ENCODE assay signal across 1 cellular context in the genomic region with DNA sequence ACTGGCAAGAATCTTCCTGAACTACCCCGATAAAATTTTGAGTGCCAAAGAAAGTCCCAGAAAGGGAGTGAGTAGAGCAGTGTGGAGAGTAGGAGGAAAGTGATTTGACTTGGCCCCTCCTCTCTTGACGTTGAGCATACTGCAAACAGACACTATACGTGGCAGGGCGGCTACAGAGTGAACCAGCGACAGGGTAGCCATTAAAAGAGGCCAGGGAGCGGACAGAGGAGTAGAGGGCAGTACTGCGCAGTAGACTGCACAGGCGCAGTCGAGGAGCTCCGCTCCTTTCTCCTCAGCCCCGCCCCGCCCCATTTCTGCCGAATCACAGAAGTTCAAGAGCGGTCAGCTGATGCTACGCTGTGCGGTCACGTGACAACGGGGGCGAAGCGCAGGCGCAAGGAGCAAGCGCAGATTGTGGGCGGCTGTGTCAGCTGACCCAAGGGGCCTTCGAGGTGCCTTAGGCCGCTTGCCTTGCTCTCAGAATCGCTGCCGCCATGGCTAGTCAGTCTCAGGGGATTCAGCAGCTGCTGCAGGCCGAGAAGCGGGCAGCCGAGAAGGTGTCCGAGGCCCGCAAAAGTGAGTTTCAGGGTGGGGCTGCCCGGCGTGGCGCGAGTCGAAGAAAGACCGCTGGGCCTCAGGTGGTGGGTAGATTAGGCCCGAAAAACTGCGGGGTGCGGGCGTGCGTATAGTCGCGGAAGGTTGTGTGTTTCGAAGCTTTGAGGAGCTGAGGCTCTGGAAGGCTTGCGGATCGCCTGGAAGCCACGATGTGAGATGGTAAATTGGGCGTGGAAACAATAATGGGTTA.
TF ChIP-seq lines count a peak whose summit lies in the region.

A gene with protein sequence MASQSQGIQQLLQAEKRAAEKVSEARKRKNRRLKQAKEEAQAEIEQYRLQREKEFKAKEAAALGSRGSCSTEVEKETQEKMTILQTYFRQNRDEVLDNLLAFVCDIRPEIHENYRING (plus strand): TSS at position 425 of the 805 bp plus-strand sequence. CDS start 70 bp downstream, at position 495.

TF ChIP-seq in HepG2, 621 proteins besides CTCF, POLR2A, EP300 and RAD21 (continued from another document and continues in another):
- TF ChIP-seq, protein P1, sequence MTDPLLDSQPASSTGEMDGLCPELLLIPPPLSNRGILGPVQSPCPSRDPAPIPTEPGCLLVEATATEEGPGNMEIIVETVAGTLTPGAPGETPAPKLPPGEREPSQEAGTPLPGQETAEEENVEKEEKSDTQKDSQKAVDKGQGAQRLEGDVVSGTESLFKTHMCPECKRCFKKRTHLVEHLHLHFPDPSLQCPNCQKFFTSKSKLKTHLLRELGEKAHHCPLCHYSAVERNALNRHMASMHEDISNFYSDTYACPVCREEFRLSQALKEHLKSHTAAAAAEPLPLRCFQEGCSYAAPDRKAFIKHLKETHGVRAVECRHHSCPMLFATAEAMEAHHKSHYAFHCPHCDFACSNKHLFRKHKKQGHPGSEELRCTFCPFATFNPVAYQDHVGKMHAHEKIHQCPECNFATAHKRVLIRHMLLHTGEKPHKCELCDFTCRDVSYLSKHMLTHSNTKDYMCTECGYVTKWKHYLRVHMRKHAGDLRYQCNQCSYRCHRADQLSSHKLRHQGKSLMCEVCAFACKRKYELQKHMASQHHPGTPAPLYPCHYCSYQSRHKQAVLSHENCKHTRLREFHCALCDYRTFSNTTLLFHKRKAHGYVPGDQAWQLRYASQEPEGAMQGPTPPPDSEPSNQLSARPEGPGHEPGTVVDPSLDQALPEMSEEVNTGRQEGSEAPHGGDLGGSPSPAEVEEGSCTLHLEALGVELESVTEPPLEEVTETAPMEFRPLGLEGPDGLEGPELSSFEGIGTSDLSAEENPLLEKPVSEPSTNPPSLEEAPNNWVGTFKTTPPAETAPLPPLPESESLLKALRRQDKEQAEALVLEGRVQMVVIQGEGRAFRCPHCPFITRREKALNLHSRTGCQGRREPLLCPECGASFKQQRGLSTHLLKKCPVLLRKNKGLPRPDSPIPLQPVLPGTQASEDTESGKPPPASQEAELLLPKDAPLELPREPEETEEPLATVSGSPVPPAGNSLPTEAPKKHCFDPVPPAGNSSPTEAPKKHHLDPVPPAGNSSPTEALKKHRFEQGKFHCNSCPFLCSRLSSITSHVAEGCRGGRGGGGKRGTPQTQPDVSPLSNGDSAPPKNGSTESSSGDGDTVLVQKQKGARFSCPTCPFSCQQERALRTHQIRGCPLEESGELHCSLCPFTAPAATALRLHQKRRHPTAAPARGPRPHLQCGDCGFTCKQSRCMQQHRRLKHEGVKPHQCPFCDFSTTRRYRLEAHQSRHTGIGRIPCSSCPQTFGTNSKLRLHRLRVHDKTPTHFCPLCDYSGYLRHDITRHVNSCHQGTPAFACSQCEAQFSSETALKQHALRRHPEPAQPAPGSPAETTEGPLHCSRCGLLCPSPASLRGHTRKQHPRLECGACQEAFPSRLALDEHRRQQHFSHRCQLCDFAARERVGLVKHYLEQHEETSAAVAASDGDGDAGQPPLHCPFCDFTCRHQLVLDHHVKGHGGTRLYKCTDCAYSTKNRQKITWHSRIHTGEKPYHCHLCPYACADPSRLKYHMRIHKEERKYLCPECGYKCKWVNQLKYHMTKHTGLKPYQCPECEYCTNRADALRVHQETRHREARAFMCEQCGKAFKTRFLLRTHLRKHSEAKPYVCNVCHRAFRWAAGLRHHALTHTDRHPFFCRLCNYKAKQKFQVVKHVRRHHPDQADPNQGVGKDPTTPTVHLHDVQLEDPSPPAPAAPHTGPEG (CRISPR knock-in tag; IDR thresholded peaks at IDR 0.05), result peak; percentile 74
- TF ChIP-seq RFX5 (IDR thresholded peaks at IDR 0.05; ENCODE audit: low read depth, low read length), result no peak
- TF ChIP-seq RXRA (CRISPR knock-in tag; IDR thresholded peaks at IDR 0.05), result peak; percentile 68; the same call in 1 of the 2 replicates
- no peak; the same call in 1 of the 2 replicates for TF ChIP-seq KLF9 (CRISPR knock-in tag; IDR thresholded peaks at IDR 0.05; ENCODE audit: low read depth)
- TF ChIP-seq SMAD9 (CRISPR knock-in tag; IDR thresholded peaks at IDR 0.05), result no peak
- TF ChIP-seq SALL2 (CRISPR knock-in tag; IDR thresholded peaks at IDR 0.05), result peak; percentile 92
- peak; percentile 96 for TF ChIP-seq FOXC1 (CRISPR knock-in tag; IDR thresholded peaks at IDR 0.05; ENCODE audit: borderline replicate concordance)
- peak; percentile 95 for TF ChIP-seq RBFOX2 (IDR thresholded peaks at IDR 0.05; ENCODE audit: low read depth, low read length)
- TF ChIP-seq MIER3 (CRISPR knock-in tag; IDR thresholded peaks at IDR 0.05; ENCODE audit: borderline replicate concordance), result peak; percentile 72; the same call in 1 of the 2 replicates
- no peak for TF ChIP-seq SIN3B (IDR thresholded peaks at IDR 0.05; ENCODE audit: low read length)
- TF ChIP-seq ZNF552 (CRISPR knock-in tag; IDR thresholded peaks at IDR 0.05; ENCODE audit: borderline replicate concordance), result no peak
- TF ChIP-seq, protein P2, sequence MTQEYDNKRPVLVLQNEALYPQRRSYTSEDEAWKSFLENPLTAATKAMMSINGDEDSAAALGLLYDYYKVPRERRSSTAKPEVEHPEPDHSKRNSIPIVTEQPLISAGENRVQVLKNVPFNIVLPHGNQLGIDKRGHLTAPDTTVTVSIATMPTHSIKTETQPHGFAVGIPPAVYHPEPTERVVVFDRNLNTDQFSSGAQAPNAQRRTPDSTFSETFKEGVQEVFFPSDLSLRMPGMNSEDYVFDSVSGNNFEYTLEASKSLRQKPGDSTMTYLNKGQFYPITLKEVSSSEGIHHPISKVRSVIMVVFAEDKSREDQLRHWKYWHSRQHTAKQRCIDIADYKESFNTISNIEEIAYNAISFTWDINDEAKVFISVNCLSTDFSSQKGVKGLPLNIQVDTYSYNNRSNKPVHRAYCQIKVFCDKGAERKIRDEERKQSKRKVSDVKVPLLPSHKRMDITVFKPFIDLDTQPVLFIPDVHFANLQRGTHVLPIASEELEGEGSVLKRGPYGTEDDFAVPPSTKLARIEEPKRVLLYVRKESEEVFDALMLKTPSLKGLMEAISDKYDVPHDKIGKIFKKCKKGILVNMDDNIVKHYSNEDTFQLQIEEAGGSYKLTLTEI (CRISPR knock-in tag; conservative IDR thresholded peaks at IDR 0.05), result no peak
- 0 out of 2 replicates have a peak, but pooled peaks have one; percentile 38 for TF ChIP-seq CENPT (CRISPR knock-in tag; IDR thresholded peaks at IDR 0.05; ENCODE audit: low read depth)
- peak; percentile 91; the same call in 1 of the 2 replicates for TF ChIP-seq EED (CRISPR knock-in tag; IDR thresholded peaks at IDR 0.05)
- no peak for TF ChIP-seq ZNF441 (CRISPR knock-in tag; IDR thresholded peaks at IDR 0.05; ENCODE audit: borderline replicate concordance)
- TF ChIP-seq, protein P3, sequence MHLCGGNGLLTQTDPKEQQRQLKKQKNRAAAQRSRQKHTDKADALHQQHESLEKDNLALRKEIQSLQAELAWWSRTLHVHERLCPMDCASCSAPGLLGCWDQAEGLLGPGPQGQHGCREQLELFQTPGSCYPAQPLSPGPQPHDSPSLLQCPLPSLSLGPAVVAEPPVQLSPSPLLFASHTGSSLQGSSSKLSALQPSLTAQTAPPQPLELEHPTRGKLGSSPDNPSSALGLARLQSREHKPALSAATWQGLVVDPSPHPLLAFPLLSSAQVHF (CRISPR knock-in tag; IDR thresholded peaks at IDR 0.05), result peak; percentile 32; the same call in 1 of the 2 replicates
- TF ChIP-seq ZNF446 (CRISPR knock-in tag; IDR thresholded peaks at IDR 0.05), result peak; percentile 91; the same call in 1 of the 2 replicates
- TF ChIP-seq JDP2 (CRISPR knock-in tag; IDR thresholded peaks at IDR 0.05; ENCODE audit: borderline replicate concordance), result no peak; the same call in 1 of the 2 replicates
- no peak for TF ChIP-seq NFE2L2 (IDR thresholded peaks at IDR 0.05; ENCODE audit: low read length)
- no peak for TF ChIP-seq ZNF17 (CRISPR knock-in tag; IDR thresholded peaks at IDR 0.05)
- TF ChIP-seq, protein P4, sequence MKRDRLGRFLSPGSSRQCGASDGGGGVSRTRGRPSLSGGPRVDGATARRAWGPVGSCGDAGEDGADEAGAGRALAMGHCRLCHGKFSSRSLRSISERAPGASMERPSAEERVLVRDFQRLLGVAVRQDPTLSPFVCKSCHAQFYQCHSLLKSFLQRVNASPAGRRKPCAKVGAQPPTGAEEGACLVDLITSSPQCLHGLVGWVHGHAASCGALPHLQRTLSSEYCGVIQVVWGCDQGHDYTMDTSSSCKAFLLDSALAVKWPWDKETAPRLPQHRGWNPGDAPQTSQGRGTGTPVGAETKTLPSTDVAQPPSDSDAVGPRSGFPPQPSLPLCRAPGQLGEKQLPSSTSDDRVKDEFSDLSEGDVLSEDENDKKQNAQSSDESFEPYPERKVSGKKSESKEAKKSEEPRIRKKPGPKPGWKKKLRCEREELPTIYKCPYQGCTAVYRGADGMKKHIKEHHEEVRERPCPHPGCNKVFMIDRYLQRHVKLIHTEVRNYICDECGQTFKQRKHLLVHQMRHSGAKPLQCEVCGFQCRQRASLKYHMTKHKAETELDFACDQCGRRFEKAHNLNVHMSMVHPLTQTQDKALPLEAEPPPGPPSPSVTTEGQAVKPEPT (CRISPR knock-in tag; IDR thresholded peaks at IDR 0.05; ENCODE audit: low read depth), result peak; percentile 83; the same call in 1 of the 2 replicates
- TF ChIP-seq, protein P5, sequence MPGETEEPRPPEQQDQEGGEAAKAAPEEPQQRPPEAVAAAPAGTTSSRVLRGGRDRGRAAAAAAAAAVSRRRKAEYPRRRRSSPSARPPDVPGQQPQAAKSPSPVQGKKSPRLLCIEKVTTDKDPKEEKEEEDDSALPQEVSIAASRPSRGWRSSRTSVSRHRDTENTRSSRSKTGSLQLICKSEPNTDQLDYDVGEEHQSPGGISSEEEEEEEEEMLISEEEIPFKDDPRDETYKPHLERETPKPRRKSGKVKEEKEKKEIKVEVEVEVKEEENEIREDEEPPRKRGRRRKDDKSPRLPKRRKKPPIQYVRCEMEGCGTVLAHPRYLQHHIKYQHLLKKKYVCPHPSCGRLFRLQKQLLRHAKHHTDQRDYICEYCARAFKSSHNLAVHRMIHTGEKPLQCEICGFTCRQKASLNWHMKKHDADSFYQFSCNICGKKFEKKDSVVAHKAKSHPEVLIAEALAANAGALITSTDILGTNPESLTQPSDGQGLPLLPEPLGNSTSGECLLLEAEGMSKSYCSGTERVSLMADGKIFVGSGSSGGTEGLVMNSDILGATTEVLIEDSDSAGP (CRISPR knock-in tag; IDR thresholded peaks at IDR 0.05; ENCODE audit: borderline replicate concordance), result peak; percentile 92
- TF ChIP-seq, protein P6, sequence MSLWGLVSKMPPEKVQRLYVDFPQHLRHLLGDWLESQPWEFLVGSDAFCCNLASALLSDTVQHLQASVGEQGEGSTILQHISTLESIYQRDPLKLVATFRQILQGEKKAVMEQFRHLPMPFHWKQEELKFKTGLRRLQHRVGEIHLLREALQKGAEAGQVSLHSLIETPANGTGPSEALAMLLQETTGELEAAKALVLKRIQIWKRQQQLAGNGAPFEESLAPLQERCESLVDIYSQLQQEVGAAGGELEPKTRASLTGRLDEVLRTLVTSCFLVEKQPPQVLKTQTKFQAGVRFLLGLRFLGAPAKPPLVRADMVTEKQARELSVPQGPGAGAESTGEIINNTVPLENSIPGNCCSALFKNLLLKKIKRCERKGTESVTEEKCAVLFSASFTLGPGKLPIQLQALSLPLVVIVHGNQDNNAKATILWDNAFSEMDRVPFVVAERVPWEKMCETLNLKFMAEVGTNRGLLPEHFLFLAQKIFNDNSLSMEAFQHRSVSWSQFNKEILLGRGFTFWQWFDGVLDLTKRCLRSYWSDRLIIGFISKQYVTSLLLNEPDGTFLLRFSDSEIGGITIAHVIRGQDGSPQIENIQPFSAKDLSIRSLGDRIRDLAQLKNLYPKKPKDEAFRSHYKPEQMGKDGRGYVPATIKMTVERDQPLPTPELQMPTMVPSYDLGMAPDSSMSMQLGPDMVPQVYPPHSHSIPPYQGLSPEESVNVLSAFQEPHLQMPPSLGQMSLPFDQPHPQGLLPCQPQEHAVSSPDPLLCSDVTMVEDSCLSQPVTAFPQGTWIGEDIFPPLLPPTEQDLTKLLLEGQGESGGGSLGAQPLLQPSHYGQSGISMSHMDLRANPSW (CRISPR knock-in tag; IDR thresholded peaks at IDR 0.05; ENCODE audit: borderline replicate concordance), result peak; percentile 37; the same call in 1 of the 2 replicates
- TF ChIP-seq PAWR (CRISPR knock-in tag; IDR thresholded peaks at IDR 0.05; ENCODE audit: borderline replicate concordance), result no peak
- TF ChIP-seq MAFK (conservative IDR thresholded peaks at IDR 0.05 in 1 of 2, IDR thresholded peaks at IDR 0.05 in 1 of 2; ENCODE audit: low read length in 2 of 2), result no peak
- peak; percentile 37; the same call in 1 of the 2 replicates for TF ChIP-seq MAZ (IDR thresholded peaks at IDR 0.05; ENCODE audit: borderline replicate concordance, low read depth, low read length)
- peak; percentile 86 for TF ChIP-seq MAZ (CRISPR knock-in tag; IDR thresholded peaks at IDR 0.05; ENCODE audit: low read depth)
- TF ChIP-seq, protein P7, sequence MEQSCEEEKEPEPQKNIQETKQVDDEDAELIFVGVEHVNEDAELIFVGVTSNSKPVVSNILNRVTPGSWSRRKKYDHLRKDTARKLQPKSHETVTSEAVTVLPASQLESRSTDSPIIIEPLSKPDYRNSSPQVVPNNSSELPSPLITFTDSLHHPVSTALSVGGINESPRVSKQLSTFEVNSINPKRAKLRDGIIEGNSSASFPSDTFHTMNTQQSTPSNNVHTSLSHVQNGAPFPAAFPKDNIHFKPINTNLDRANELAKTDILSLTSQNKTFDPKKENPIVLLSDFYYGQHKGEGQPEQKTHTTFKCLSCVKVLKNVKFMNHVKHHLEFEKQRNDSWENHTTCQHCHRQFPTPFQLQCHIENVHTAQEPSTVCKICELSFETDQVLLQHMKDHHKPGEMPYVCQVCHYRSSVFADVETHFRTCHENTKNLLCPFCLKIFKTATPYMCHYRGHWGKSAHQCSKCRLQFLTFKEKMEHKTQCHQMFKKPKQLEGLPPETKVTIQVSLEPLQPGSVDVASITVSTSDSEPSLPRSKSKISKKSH (CRISPR knock-in tag; IDR thresholded peaks at IDR 0.05; ENCODE audit: borderline replicate concordance), result peak; percentile 95
- TF ChIP-seq MYNN (CRISPR knock-in tag; IDR thresholded peaks at IDR 0.05; ENCODE audit: low read depth), result no peak
- peak; percentile 85 for TF ChIP-seq SIN3A (IDR thresholded peaks at IDR 0.05; ENCODE audit: borderline replicate concordance, low read depth, low read length)
- TF ChIP-seq, protein P8, sequence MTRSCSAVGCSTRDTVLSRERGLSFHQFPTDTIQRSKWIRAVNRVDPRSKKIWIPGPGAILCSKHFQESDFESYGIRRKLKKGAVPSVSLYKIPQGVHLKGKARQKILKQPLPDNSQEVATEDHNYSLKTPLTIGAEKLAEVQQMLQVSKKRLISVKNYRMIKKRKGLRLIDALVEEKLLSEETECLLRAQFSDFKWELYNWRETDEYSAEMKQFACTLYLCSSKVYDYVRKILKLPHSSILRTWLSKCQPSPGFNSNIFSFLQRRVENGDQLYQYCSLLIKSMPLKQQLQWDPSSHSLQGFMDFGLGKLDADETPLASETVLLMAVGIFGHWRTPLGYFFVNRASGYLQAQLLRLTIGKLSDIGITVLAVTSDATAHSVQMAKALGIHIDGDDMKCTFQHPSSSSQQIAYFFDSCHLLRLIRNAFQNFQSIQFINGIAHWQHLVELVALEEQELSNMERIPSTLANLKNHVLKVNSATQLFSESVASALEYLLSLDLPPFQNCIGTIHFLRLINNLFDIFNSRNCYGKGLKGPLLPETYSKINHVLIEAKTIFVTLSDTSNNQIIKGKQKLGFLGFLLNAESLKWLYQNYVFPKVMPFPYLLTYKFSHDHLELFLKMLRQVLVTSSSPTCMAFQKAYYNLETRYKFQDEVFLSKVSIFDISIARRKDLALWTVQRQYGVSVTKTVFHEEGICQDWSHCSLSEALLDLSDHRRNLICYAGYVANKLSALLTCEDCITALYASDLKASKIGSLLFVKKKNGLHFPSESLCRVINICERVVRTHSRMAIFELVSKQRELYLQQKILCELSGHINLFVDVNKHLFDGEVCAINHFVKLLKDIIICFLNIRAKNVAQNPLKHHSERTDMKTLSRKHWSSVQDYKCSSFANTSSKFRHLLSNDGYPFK (CRISPR knock-in tag; IDR thresholded peaks at IDR 0.05; ENCODE audit: borderline replicate concordance), result peak; percentile 74; the same call in 1 of the 2 replicates
